25 cellular contexts compared by ENCODE assay signal in the genomic region with DNA sequence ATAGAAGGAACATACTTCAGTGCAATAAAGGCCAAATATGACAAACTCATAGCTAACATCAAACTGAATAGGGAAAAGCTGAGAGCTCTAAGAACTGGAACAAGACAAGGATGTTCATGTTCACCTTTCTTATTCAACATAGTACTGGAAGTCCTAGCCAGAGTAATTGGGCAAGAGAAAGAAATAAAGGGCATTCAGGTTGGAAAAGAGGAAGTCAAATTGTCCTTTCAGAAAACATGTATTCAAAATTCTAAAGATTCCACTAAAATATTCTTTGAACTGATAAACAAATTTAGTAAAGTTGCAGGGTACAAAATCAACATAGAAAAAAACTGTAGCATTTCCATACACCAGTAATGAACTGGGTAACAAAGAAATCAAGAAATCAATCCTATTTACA.
"Had no signal": no experiment of that assay in that cellular context is flagged by ENCODE, and none has a peak within 500 bp of the region (broad histone marks: within the 10 kb centered on the region; RNA-seq: fewer than 3 reads in every experiment).

No MANE protein-coding gene starts in this region.

- H3K36me3 ChIP-seq: ovary, prostate gland, stomach, thyroid gland, upper lobe of left lung, vagina had no signal

- DNase-seq: islet precursor cell; left ventricle myocardium inferior; mesendoderm; mucosa of descending colon; naive thymus-derived CD4-positive, alpha-beta T cell; ovary; retina; right cardiac atrium; stimulated activated CD4-positive, alpha-beta T cell treated with anti-CD3 and anti-CD28 coated beads, Interleukin-12 subunit alpha, Interleukin-12 subunit beta, amount 100 ng/mL, for 4 hours; stimulated activated CD4-positive, alpha-beta T cell treated with anti-CD3 and anti-CD28 coated beads, Interleukin-15, amount 100 ng/mL, for 24 hours; stimulated activated CD4-positive, alpha-beta T cell treated with anti-CD3 and anti-CD28 coated beads, Interleukin-2, amount 100 ng/mL, for 24 hours; stimulated activated CD4-positive, alpha-beta T cell treated with anti-CD3 and anti-CD28 coated beads, Interleukin-4, amount 100 ng/mL, for 1 hour; stimulated activated naive B cell treated with anti-CD40 and anti-IgM and Interleukin-4, amounts not matched to agents 10 μg/mL and 1 μg/mL and 100 μg/mL, for 72 hours; stimulated activated naive CD8-positive, alpha-beta T cell treated with anti-CD3 and anti-CD28 coated beads, Interleukin-15, Interleukin-2, amounts not matched to agents 100 U/mL and 50 U/mL, for 24 hours; stomach; testis; thyroid gland; transverse colon; upper lobe of left lung had no signal

- H3K9me3 ChIP-seq: ovary, prostate gland, stomach, testis, thyroid gland, transverse colon, upper lobe of left lung, vagina had no signal

- ATAC-seq: mucosa of descending colon; naive thymus-derived CD4-positive, alpha-beta T cell; natural killer cell treated with Interleukin-12 subunit alpha and Interleukin-12 subunit beta and Interleukin-15 and Interleukin-18, amount 100 ng/mL, for 72 hours; right cardiac atrium; sciatic nerve; stimulated activated naive B cell treated with anti-CD40 and anti-IgM and Interleukin-4, amounts not matched to agents 10 μg/mL and 1 μg/mL and 100 μg/mL, for 72 hours; stimulated activated naive CD8-positive, alpha-beta T cell treated with anti-CD3 and anti-CD28 coated beads, Interleukin-15, Interleukin-2, amounts not matched to agents 100 U/mL and 50 U/mL, for 24 hours had no signal

- H3K4me3 ChIP-seq: left ventricle myocardium inferior, lung, mucosa of descending colon, ovary, prostate gland, skin epidermis, stomach, testis, thyroid gland, transverse colon, upper lobe of left lung, vagina had no signal

- H3K4me1 ChIP-seq: left ventricle myocardium inferior, prostate gland, stomach, testis, thyroid gland, transverse colon, upper lobe of left lung, vagina had no signal

- H3K27ac ChIP-seq: left ventricle myocardium inferior, ovary, prostate gland, skin epidermis, stomach, testis, thyroid gland, transverse colon, upper lobe of left lung, vagina had no signal

- H3K27me3 ChIP-seq: ovary, stomach, testis, thyroid gland, transverse colon, upper lobe of left lung, vagina had no signal
